Comparison of ENCODE assay signal across 28 cellular contexts in the genomic region with DNA sequence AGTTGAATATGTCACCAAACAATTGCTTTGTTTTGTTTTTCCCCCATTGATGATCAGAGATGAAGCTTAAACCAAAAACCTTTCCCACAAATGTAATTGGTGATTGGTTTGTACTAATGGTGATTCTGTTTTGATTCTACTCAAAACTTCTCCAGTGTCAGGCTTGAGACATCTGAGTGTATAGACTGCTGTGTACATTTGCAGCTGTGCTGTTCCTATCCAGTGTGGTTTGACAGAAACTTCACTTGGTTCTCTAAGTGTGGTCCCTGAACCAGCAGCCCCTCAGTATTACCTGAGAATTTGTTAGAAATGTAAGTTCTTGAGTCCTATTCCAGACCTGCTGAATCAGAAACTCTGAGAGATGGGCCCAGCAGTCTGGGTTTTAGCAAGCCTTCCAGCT.
DNase-seq lines count a peak whose midpoint lies in the region; ATAC-seq and TF ChIP-seq lines count a peak whose summit lies in the region.
"Had no signal": no experiment of that assay in that cellular context is flagged by ENCODE, and none has a peak within 500 bp of the region (broad histone marks: within the 10 kb centered on the region; RNA-seq: fewer than 3 reads in every experiment).

No MANE protein-coding gene starts in this region.

- TF ChIP-seq CTCF in progenitor cell of endocrine pancreas (IDR thresholded peaks at IDR 0.05; ENCODE audit: unreplicated experiment) (no peak), Caco-2 (IDR thresholded peaks at IDR 0.05; ENCODE audit: insufficient read depth in 1 of 2, low read depth in 1 of 2, low read length in 1 of 2, severe bottlenecking in 1 of 2, unreplicated experiment in 1 of 2) (no peak)

- intact Hi-C loops in Caco-2 (cut with micrococcal nuclease; ENCODE audit: unreplicated experiment) = no loop called here

- BruUV-seq in Caco-2 (replicated peaks; lab: Mats Ljungman, UMichigan) = no TSS peak

- H3K4me1 Mint-ChIP-seq in activated T-cell treated with anti-CD3 and anti-CD28 coated beads, Interleukin-2, amount 50 U/mL, for 24 hours (ENCODE audit: low read depth) = peaks cover 83% of the 10 kb centered on the region
- H3K4me1 Mint-ChIP-seq in activated T-cell treated with anti-CD3 and anti-CD28 coated beads, Interleukin-2, amount 50 U/mL, for 4 hours (ENCODE audit: low read depth) = peaks cover 73% of the 10 kb centered on the region
- peaks cover 24 to 88% (median 54%) of the 10 kb centered on the region in 4 donors for H3K4me1 Mint-ChIP-seq in CD4-positive, CD25-positive, alpha-beta regulatory T cell
- peaks cover 55% of the 10 kb centered on the region for H3K4me1 Mint-ChIP-seq in T-helper 17 cell
- H3K4me1 Mint-ChIP-seq in progenitor cell of endocrine pancreas (ENCODE audit: low read depth) = peaks cover 39% of the 10 kb centered on the region
- peaks cover 26% of the 10 kb centered on the region for H3K4me1 Mint-ChIP-seq in Caco-2 (ENCODE audit: low read depth, unreplicated experiment)

- peaks cover 99% of the 10 kb centered on the region for H3K36me3 Mint-ChIP-seq in activated T-cell treated with anti-CD3 and anti-CD28 coated beads, Interleukin-2, amount 50 U/mL, for 24 hours (ENCODE audit: low read depth)
- peaks cover 56% of the 10 kb centered on the region for H3K36me3 Mint-ChIP-seq in activated T-cell treated with anti-CD3 and anti-CD28 coated beads, Interleukin-2, amount 50 U/mL, for 4 hours (ENCODE audit: insufficient read depth)
- peaks cover 44% of the 10 kb centered on the region for H3K36me3 Mint-ChIP-seq in CD4-positive, CD25-positive, alpha-beta regulatory T cell
- H3K36me3 Mint-ChIP-seq in T-helper 17 cell (ENCODE audit: low read depth) (peaks cover 22% of the 10 kb centered on the region), progenitor cell of endocrine pancreas (ENCODE audit: insufficient read depth) (peaks cover 39% of the 10 kb centered on the region), Caco-2 (ENCODE audit: insufficient read depth, unreplicated experiment) (peaks cover 90% of the 10 kb centered on the region)

- no peak for DNase-seq in activated T-cell treated with anti-CD3 and anti-CD28 coated beads, Interleukin-2, amount 50 U/mL, for 24 hours
- DNase-seq in activated T-cell treated with anti-CD3 and anti-CD28 coated beads, Interleukin-2, amount 50 U/mL, for 4 hours = no peak
- no peak for DNase-seq in CD4-positive, CD25-positive, alpha-beta regulatory T cell
- DNase-seq in T-helper 17 cell (no peak), progenitor cell of endocrine pancreas (ENCODE audit: low spot score, unreplicated experiment) (no peak), Caco-2 (no peak), DMS114 treated with DMSO at 0.1 percent for 48 hours (lab: John Stamatoyannopoulos, UW; ENCODE audit: unreplicated experiment) (no peak)
- DNase-seq: activated CD8-positive, alpha-beta memory T cell treated with anti-CD3 and anti-CD28 coated beads, Interleukin-2, amount 50 U/mL, for 48 hours; activated gamma-delta T cell; AML-193; amygdala; colonic mucosa; DMS79; effector memory CD4-positive, alpha-beta T cell; erythroblast; GDM1; H7; MG63; NCI-H526 treated with DMSO at 0.1 percent for 48 hours; SHP77 treated with DMSO at 0.1 percent for 48 hours; stimulated activated naive CD8-positive, alpha-beta T cell treated with anti-CD3 and anti-CD28 coated beads, Interleukin-15, Interleukin-2, amounts not matched to agents 100 U/mL and 50 U/mL, for 24 hours; SW 1271; testis; uterus had no signal

- peak overlapping the region; percentile 6 for H3K27ac ChIP-seq in CD4-positive, CD25-positive, alpha-beta regulatory T cell (ENCODE audit: insufficient read depth, low read length, poor library complexity, severe bottlenecking)
- H3K27ac ChIP-seq: colonic mucosa, testis, uterus had no signal

- POLR2A ChIA-PET in Caco-2 (lab: Charles Lee) = no interaction called here

- CTCF ChIA-PET in Caco-2 (lab: Charles Lee) = no interaction called here

- H3K4me3 Mint-ChIP-seq in activated T-cell treated with anti-CD3 and anti-CD28 coated beads, Interleukin-2, amount 50 U/mL, for 24 hours = no peak overlapping the region
- no peak overlapping the region for H3K4me3 Mint-ChIP-seq in activated T-cell treated with anti-CD3 and anti-CD28 coated beads, Interleukin-2, amount 50 U/mL, for 4 hours
- H3K4me3 Mint-ChIP-seq in CD4-positive, CD25-positive, alpha-beta regulatory T cell = no peak overlapping the region
- H3K4me3 Mint-ChIP-seq in T-helper 17 cell (no peak overlapping the region), progenitor cell of endocrine pancreas (ENCODE audit: low read depth) (no peak overlapping the region), Caco-2 (ENCODE audit: unreplicated experiment) (no peak overlapping the region)

- H3K27ac Mint-ChIP-seq in activated T-cell treated with anti-CD3 and anti-CD28 coated beads, Interleukin-2, amount 50 U/mL, for 24 hours = peak overlapping the region; percentile 83
- H3K27ac Mint-ChIP-seq in CD4-positive, CD25-positive, alpha-beta regulatory T cell = peak overlapping the region in 1 of 3 donors; percentile 18
- H3K27ac Mint-ChIP-seq in T-helper 17 cell (peak overlapping the region; percentile 51), progenitor cell of endocrine pancreas (peak overlapping the region; percentile 73), Caco-2 (ENCODE audit: unreplicated experiment) (no peak overlapping the region)

- no peaks in the 10 kb centered on the region for H3K9me3 ChIP-seq in CD4-positive, CD25-positive, alpha-beta regulatory T cell (ENCODE audit: control insufficient read depth in 2 of 2, low read length in 2 of 2)
- H3K9me3 ChIP-seq in T-helper 17 cell (ENCODE audit: control insufficient read depth, low read length, poor library complexity, severe bottlenecking) (no peaks in the 10 kb centered on the region), Caco-2 (no peaks in the 10 kb centered on the region)
- H3K9me3 ChIP-seq: A549, colonic mucosa, MG63, testis, uterus had no signal

- peaks cover 23% of the 10 kb centered on the region for H3K4me1 ChIP-seq in CD4-positive, CD25-positive, alpha-beta regulatory T cell (ENCODE audit: control insufficient read depth, insufficient read depth, low read length, poor library complexity, severe bottlenecking)
- no peaks in the 10 kb centered on the region for H3K4me1 ChIP-seq in Caco-2
- H3K4me1 ChIP-seq: colonic mucosa had no signal

- no peak for ATAC-seq in activated T-cell treated with anti-CD3 and anti-CD28 coated beads, Interleukin-2, amount 50 U/mL, for 4 hours
- ATAC-seq in CD4-positive, CD25-positive, alpha-beta regulatory T cell (ENCODE audit: low read depth in 2 of 2) = no peak
- ATAC-seq in T-helper 17 cell (no peak), GM18861 (IDR thresholded peaks at IDR 0.05; ENCODE audit: unreplicated experiment) (no peak)
- ATAC-seq: A549; K562; Panc1; stimulated activated naive CD8-positive, alpha-beta T cell treated with anti-CD3 and anti-CD28 coated beads, Interleukin-15, Interleukin-2, amounts not matched to agents 100 U/mL and 50 U/mL, for 24 hours had no signal

- no peaks in the 10 kb centered on the region for H3K9me3 Mint-ChIP-seq in activated T-cell treated with anti-CD3 and anti-CD28 coated beads, Interleukin-2, amount 50 U/mL, for 24 hours
- no peaks in the 10 kb centered on the region for H3K9me3 Mint-ChIP-seq in activated T-cell treated with anti-CD3 and anti-CD28 coated beads, Interleukin-2, amount 50 U/mL, for 4 hours
- no peaks in the 10 kb centered on the region for H3K9me3 Mint-ChIP-seq in CD4-positive, CD25-positive, alpha-beta regulatory T cell
- no peaks in the 10 kb centered on the region for H3K9me3 Mint-ChIP-seq in progenitor cell of endocrine pancreas (ENCODE audit: low read depth)
- H3K9me3 Mint-ChIP-seq in Caco-2 (ENCODE audit: unreplicated experiment) = no peaks in the 10 kb centered on the region

- H3K4me3 ChIP-seq in CD4-positive, CD25-positive, alpha-beta regulatory T cell (ENCODE audit: low read depth, low read length) = no peak overlapping the region
- no peak overlapping the region for H3K4me3 ChIP-seq in Caco-2 (ENCODE audit: low read depth, low read length)
- H3K4me3 ChIP-seq: A549, colonic mucosa, K562, MG63, testis, uterus had no signal

- H3K27me3 Mint-ChIP-seq in activated T-cell treated with anti-CD3 and anti-CD28 coated beads, Interleukin-2, amount 50 U/mL, for 24 hours = no peaks in the 10 kb centered on the region
- H3K27me3 Mint-ChIP-seq in activated T-cell treated with anti-CD3 and anti-CD28 coated beads, Interleukin-2, amount 50 U/mL, for 4 hours (ENCODE audit: low read depth) = no peaks in the 10 kb centered on the region
- H3K27me3 Mint-ChIP-seq in CD4-positive, CD25-positive, alpha-beta regulatory T cell = no peaks in the 10 kb centered on the region
- H3K27me3 Mint-ChIP-seq in T-helper 17 cell (no peaks in the 10 kb centered on the region), progenitor cell of endocrine pancreas (no peaks in the 10 kb centered on the region), Caco-2 (ENCODE audit: insufficient read depth, unreplicated experiment) (no peaks in the 10 kb centered on the region)

- H3K27me3 ChIP-seq in CD4-positive, CD25-positive, alpha-beta regulatory T cell (ENCODE audit: control insufficient read depth, insufficient read depth, low read length) = no peaks in the 10 kb centered on the region
- no peaks in the 10 kb centered on the region for H3K27me3 ChIP-seq in Caco-2 (replicated peaks; ENCODE audit: control insufficient read depth, insufficient read depth, low read length)
- H3K27me3 ChIP-seq: colonic mucosa, MG63, testis, uterus had no signal

- peaks cover 84% of the 10 kb centered on the region for H3K36me3 ChIP-seq in CD4-positive, CD25-positive, alpha-beta regulatory T cell (ENCODE audit: control insufficient read depth, insufficient read depth, low read length)
- peaks cover 12% of the 10 kb centered on the region for H3K36me3 ChIP-seq in Caco-2 (ENCODE audit: control insufficient read depth, insufficient read depth, low read length)
- H3K36me3 ChIP-seq: colonic mucosa, uterus had no signal
